Comparison of ENCODE assay signal across 9 cellular contexts in the genomic region with DNA sequence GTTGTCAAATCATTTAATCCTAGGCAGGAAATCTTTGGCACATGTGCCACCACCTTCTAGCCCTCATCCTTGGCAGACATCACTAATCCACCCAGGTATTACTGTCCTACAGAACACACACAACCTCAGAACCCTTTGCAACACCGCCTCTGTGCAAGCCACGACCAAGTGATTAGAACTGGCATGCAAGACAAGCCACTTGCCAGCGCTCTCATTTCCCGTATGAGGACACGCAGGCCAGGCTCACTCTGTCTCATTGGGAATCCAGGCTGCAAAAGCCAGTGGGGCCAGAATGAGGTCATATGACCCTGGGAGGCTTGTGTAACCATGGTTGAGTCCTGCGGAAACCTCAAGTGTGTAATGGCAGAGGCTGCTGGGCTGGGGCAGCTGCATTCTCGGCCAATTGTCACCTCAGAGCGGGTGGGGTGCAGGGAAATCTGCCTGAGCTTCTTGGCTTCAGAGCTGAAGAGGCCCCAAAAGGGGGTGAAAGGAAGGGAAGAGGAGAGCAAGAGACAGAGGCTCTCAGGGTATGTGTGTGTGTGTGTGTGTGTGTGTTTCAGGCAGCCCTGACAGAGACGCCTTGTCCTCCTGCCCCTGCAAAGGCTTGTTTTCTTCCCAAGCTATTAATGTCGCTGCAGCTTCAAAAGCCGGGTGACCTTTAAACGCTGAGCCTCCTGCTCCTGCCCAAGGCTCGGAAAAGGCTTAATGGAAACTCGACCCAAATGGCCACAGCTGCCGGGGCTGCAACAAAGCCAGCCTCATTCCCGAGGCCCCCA. TPM values are rescaled to one million over a fixed set of nuclear protein-coding genes. Genes with fewer than 3 reads are reported as not detected.
DNase-seq lines count a peak whose midpoint lies in the region; ATAC-seq and TF ChIP-seq lines count a peak whose summit lies in the region.
"Had no signal": no experiment of that assay in that cellular context is flagged by ENCODE, and none has a peak within 500 bp of the region (broad histone marks: within the 10 kb centered on the region; RNA-seq: fewer than 3 reads in every experiment).

No MANE protein-coding gene starts in this region.

- H3K9me3 ChIP-seq in psoas muscle = no peaks in the 10 kb centered on the region

- H3K4me3 Mint-ChIP-seq in brain = peak overlapping the region; percentile 58 to 77 (median 77)
- H3K4me3 Mint-ChIP-seq: activated B cell treated with CpG ODN at 0.5 μM for 24 hours had no signal

- H3K4me1 ChIP-seq in psoas muscle = peaks cover 87% of the 10 kb centered on the region

- H3K9me3 Mint-ChIP-seq in brain = peaks cover 0 to 3% (median 0%) of the 10 kb centered on the region in 5 experiments
- H3K9me3 Mint-ChIP-seq: activated B cell treated with CpG ODN at 0.5 μM for 24 hours had no signal

- peak; percentile 96 for DNase-seq in NCI-H510A (lab: John Stamatoyannopoulos, UW)
- DNase-seq in hippocampal formation (lab: John Stamatoyannopoulos, UW) = peak; percentile 81 to 91
- peak; percentile 93 to 97 for DNase-seq in psoas muscle
- DNase-seq in cortex of kidney (lab: John Stamatoyannopoulos, UW) = no peak
- DNase-seq in activated CD4-positive, alpha-beta T cell treated with anti-CD3 and anti-CD28 coated beads for 4 hours = no peak
- no peak for DNase-seq in activated T-cell treated with anti-CD3 and anti-CD28 coated beads for 4 hours

- ATAC-seq in GM18505 (IDR thresholded peaks at IDR 0.05; ENCODE audit: unreplicated experiment) (peak; percentile 14), psoas muscle (peak; percentile 71 to 77 (median 71))

- peak overlapping the region; percentile 92 to 100 (median 99) for H3K27ac Mint-ChIP-seq in brain
- H3K27ac Mint-ChIP-seq: activated B cell treated with CpG ODN at 0.5 μM for 24 hours had no signal

- H3K36me3 ChIP-seq in psoas muscle (ENCODE audit: insufficient read depth in 1 of 2, low read depth in 1 of 2) = no peaks in the 10 kb centered on the region

- intact Hi-C loops in psoas muscle (cut with DNase I) = loop anchor here (1.0 to 5.0 kb wide), 4 partner anchors 36 to 94 kb away; a partner anchor contains a TSS

- H3K27me3 ChIP-seq in psoas muscle (ENCODE audit: insufficient read depth in 3 of 3, low read length in 2 of 3) = no peaks in the 10 kb centered on the region

- no peaks in the 10 kb centered on the region for H3K36me3 Mint-ChIP-seq in brain

- no peak for TF ChIP-seq POLR2A in GM18505 (IDR thresholded peaks at IDR 0.05; ENCODE audit: borderline replicate concordance, extremely low read depth, insufficient read depth, insufficient read length)

- H3K27ac ChIP-seq in psoas muscle = peak overlapping the region; percentile 97

- WGBS in psoas muscle, 3 donors = 2 to 3% (median 2%) methylated on average over 16 of the region's 16 CpGs

- H3K4me1 Mint-ChIP-seq in brain = peaks cover 89% of the 10 kb centered on the region
- H3K4me1 Mint-ChIP-seq: activated B cell treated with CpG ODN at 0.5 μM for 24 hours had no signal

- TF ChIP-seq CTCF in brain (conservative IDR thresholded peaks at IDR 0.05) (peak in 1 of 2 experiments; percentile 35), psoas muscle (IDR thresholded peaks at IDR 0.05) (no peak)

- no peaks in the 10 kb centered on the region for H3K27me3 Mint-ChIP-seq in brain

- peak overlapping the region; percentile 58 for H3K4me3 ChIP-seq in psoas muscle

RNA-seq across cellular contexts. Expression of a gene that starts 43.2 kb away (rescaled TPM):
- polyA plus RNA-seq in brain (ENCODE audit: insufficient read depth, low read depth, low replicate concordance) (58.5 TPM), psoas muscle (10 to 100 TPM; 49.2 to 91.1 (median 76.2) TPM)
- total RNA-seq in psoas muscle = 10 to 100 TPM; 27.2 to 58.0 (median 40.4) TPM

Comparison
In these comparisons a context has a peak if more than half of its experiments do, and no peak if none do; other contexts are left out.
1. DNase-seq: peak in NCI-H510A (single experiment), hippocampal formation (2 of 2) and psoas muscle (2 of 2); none in cortex of kidney (single experiment), activated CD4-positive, alpha-beta T cell treated with anti-CD3 and anti-CD28 coated beads for 4 hours (0 of 2) and activated T-cell treated with anti-CD3 and anti-CD28 coated beads for 4 hours (single experiment).